In genomic region chr6:139161817-139162284, GRCh38 we compare ENCODE assay signal across 8 cellular contexts.
DNase-seq lines count a peak whose midpoint lies in the region; ATAC-seq and FAIRE-seq lines count a peak whose summit lies in the region.

No MANE protein-coding gene starts in this region.

- DNase-seq in GM18507 (ENCODE audit: extremely low spot score, insufficient read length, low read depth) (peak; percentile 64), NCI-H526 treated with DMSO at 0.1 percent for 48 hours (lab: John Stamatoyannopoulos, UW) (no peak), iPS-NIHi11 (ENCODE audit: low spot score) (no peak), NCI-H524 treated with DMSO at 0.1 percent for 48 hours (lab: John Stamatoyannopoulos, UW) (no peak)
- DNase-seq in effector CD4-positive, alpha-beta T cell: peak; percentile 63
- peak; percentile 75 for DNase-seq in stimulated activated CD8-positive, alpha-beta memory T cell treated with anti-CD3 and anti-CD28 coated beads, Interleukin-4, amount 100 ng/mL, for 48 hours

- H3K36me3 Mint-ChIP-seq in T-helper 1 cell treated with Interleukin-12 subunit alpha and Interleukin-12 subunit beta and Interleukin-4 antibody, amounts not matched to agents 30 μg/mL and 1 μg/mL, for 36 hours (ENCODE audit: low read depth): peaks cover 25% of the 10 kb centered on the region

- H3K4me1 Mint-ChIP-seq in T-helper 1 cell treated with Interleukin-12 subunit alpha and Interleukin-12 subunit beta and Interleukin-4 antibody, amounts not matched to agents 30 μg/mL and 1 μg/mL, for 36 hours (ENCODE audit: low read depth): peaks cover 65% of the 10 kb centered on the region

- H3K9me3 Mint-ChIP-seq in T-helper 1 cell treated with Interleukin-12 subunit alpha and Interleukin-12 subunit beta and Interleukin-4 antibody, amounts not matched to agents 30 μg/mL and 1 μg/mL, for 36 hours: no peaks in the 10 kb centered on the region

- ATAC-seq in HG02642 (IDR thresholded peaks at IDR 0.05; ENCODE audit: poor library complexity, unreplicated experiment): peak; percentile 98

- H3K27ac Mint-ChIP-seq in T-helper 1 cell treated with Interleukin-12 subunit alpha and Interleukin-12 subunit beta and Interleukin-4 antibody, amounts not matched to agents 30 μg/mL and 1 μg/mL, for 36 hours: peak overlapping the region; percentile 97

- no peaks in the 10 kb centered on the region for H3K27me3 Mint-ChIP-seq in T-helper 1 cell treated with Interleukin-12 subunit alpha and Interleukin-12 subunit beta and Interleukin-4 antibody, amounts not matched to agents 30 μg/mL and 1 μg/mL, for 36 hours (ENCODE audit: low read depth)

- peak; percentile 98 for FAIRE-seq in GM18507 (lab: Jason Lieb, UNC)

- H3K4me3 Mint-ChIP-seq in T-helper 1 cell treated with Interleukin-12 subunit alpha and Interleukin-12 subunit beta and Interleukin-4 antibody, amounts not matched to agents 30 μg/mL and 1 μg/mL, for 36 hours: peak overlapping the region; percentile 80

Comparison
In these comparisons a context has a peak if more than half of its experiments do, and no peak if none do; other contexts are left out.
1. DNase-seq: peak in GM18507 (single experiment), effector CD4-positive, alpha-beta T cell (single experiment) and stimulated activated CD8-positive, alpha-beta memory T cell treated with anti-CD3 and anti-CD28 coated beads, Interleukin-4, amount 100 ng/mL, for 48 hours (single experiment); none in NCI-H526 treated with DMSO at 0.1 percent for 48 hours (single experiment), iPS-NIHi11 (single experiment) and NCI-H524 treated with DMSO at 0.1 percent for 48 hours (single experiment).